8 cellular contexts compared by ENCODE assay signal in the genomic region with DNA sequence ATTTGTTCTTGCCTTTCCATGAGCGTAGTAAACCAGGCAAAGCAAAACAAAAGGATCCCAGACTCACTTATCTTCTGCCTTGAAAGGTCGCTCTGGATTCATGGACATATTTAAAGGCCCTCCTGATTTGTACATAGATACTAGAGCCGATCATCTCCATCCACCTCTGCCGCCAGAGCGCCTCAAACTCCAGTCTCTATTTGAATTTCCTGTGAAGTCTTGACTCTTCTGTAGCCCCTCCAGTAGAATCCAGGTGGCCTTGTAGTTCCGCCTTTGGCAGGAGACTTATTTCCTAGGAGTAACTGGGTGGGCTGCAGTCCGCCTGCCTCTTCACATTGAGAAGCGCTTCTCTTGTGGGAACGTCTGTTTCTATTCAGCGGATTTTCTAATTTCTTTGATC. TPM values are rescaled to one million over a fixed set of nuclear protein-coding genes. Genes with fewer than 3 reads are reported as not detected.
DNase-seq lines count a peak whose midpoint lies in the region; ATAC-seq and TF ChIP-seq lines count a peak whose summit lies in the region.

No MANE protein-coding gene starts in this region.

- H3K4me1 Mint-ChIP-seq in endothelial cell (ENCODE audit: unreplicated experiment), result peaks cover 34% of the 10 kb centered on the region

- TF ChIP-seq CTCF in endothelial cell (IDR thresholded peaks at IDR 0.05; ENCODE audit: unreplicated experiment) (no peak), psoas muscle (IDR thresholded peaks at IDR 0.05) (no peak)

- DNase-seq in DMS 273 (lab: John Stamatoyannopoulos, UW; ENCODE audit: unreplicated experiment) (peak; percentile 45), DMS 273 treated with DMSO at 0.1 percent for 48 hours (lab: John Stamatoyannopoulos, UW) (no peak), NT2/D1 (ENCODE audit: low read depth, low spot score) (no peak), endothelial cell (ENCODE audit: low spot score) (no peak), psoas muscle (no peak), middle frontal gyrus (ENCODE audit: extremely low spot score, low spot score) (no peak)
- DNase-seq in stimulated activated CD4-positive, alpha-beta T cell treated with anti-CD3 and anti-CD28 coated beads, Interleukin-4, amount 100 ng/mL, for 4 hours, result no peak

- H3K4me3 Mint-ChIP-seq in endothelial cell (ENCODE audit: unreplicated experiment), result peak overlapping the region; percentile 94

- H3K36me3 Mint-ChIP-seq in endothelial cell (ENCODE audit: low read depth, unreplicated experiment), result peaks cover 12% of the 10 kb centered on the region

- no peaks in the 10 kb centered on the region for H3K9me3 Mint-ChIP-seq in endothelial cell (ENCODE audit: unreplicated experiment)

- H3K4me3 ChIP-seq in NT2/D1 (ENCODE audit: insufficient read length, low read depth), result peak overlapping the region; percentile 47
- peak overlapping the region; percentile 91 for H3K4me3 ChIP-seq in psoas muscle

- H3K4me1 ChIP-seq in NT2/D1 (ENCODE audit: insufficient read depth, insufficient read length), result no peaks in the 10 kb centered on the region
- H3K4me1 ChIP-seq in psoas muscle, result peaks cover 17% of the 10 kb centered on the region

- no peak overlapping the region for H3K9ac ChIP-seq in NT2/D1 (ENCODE audit: insufficient read length, low read depth)

- H3K36me3 ChIP-seq in NT2/D1 (ENCODE audit: insufficient read depth, insufficient read length, low read length) (no peaks in the 10 kb centered on the region), psoas muscle (ENCODE audit: insufficient read depth in 1 of 2, low read depth in 1 of 2) (no peaks in the 10 kb centered on the region)

- H3K27me3 ChIP-seq in NT2/D1 (ENCODE audit: insufficient read depth, insufficient read length) (peaks cover 76% of the 10 kb centered on the region), psoas muscle (ENCODE audit: insufficient read depth in 3 of 3, low read length in 2 of 3) (no peaks in the 10 kb centered on the region)

- peak overlapping the region; percentile 93 for H3K27ac ChIP-seq in psoas muscle

- intact Hi-C loops in psoas muscle (cut with DNase I), result loop anchor here in 1 of 2 donors (5.0 to 10.0 kb wide), 2 partner anchors 64 to 367 kb away; a partner anchor contains a TSS

- 16 to 20% (median 17%) methylated on average over 10 of the region's 10 CpGs for WGBS in psoas muscle, 3 donors

- ATAC-seq in psoas muscle (peak in 1 of 4 donors; percentile 9), GM18868 (IDR thresholded peaks at IDR 0.05; ENCODE audit: unreplicated experiment) (no peak)

- H3K9me3 ChIP-seq in NT2/D1 (ENCODE audit: insufficient read depth, low read length) (no peaks in the 10 kb centered on the region), psoas muscle (no peaks in the 10 kb centered on the region)

- H3K27ac Mint-ChIP-seq in endothelial cell (ENCODE audit: unreplicated experiment), result no peak overlapping the region

- peaks cover 37% of the 10 kb centered on the region for H3K27me3 Mint-ChIP-seq in endothelial cell (ENCODE audit: unreplicated experiment)

RNA-seq across cellular contexts. Expression of a gene that starts 8.8 kb away (rescaled TPM):
- total RNA-seq in endothelial cell (ENCODE audit: unreplicated experiment), result 0.41 TPM
- 10 to 100 TPM; 38.5 to 58.0 (median 43.4) TPM for total RNA-seq in psoas muscle
- 10 to 100 TPM in 2 of 3 donors, 1 to 10 TPM in 1; 8.3 to 86.6 (median 37.7) TPM for polyA plus RNA-seq in psoas muscle

Comparison
In these comparisons a context has a peak if more than half of its experiments do, and no peak if none do; other contexts are left out.
1. RNA of a gene that starts 8.8 kb away (total RNA-seq): 38.5 to 58.0 TPM in psoas muscle; 0.41 TPM in endothelial cell (single experiment); every median in the first group is over 10 times any median in the second.